In the genomic region with DNA sequence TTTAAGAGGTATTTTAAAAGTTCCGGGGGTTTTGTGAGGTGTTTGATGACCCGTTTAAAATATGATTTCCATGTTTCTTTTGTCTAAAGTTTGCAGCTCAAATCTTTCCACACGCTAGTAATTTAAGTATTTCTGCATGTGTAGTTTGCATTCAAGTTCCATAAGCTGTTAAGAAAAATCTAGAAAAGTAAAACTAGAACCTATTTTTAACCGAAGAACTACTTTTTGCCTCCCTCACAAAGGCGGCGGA, we compare ENCODE assay signal across 1 cellular context.
TF ChIP-seq lines count a peak whose summit lies in the region.

No MANE protein-coding gene starts in this region.

TF ChIP-seq in HepG2, 621 proteins besides CTCF, POLR2A, EP300 and RAD21 (continued from another document and continues in another):
- TF ChIP-seq, protein P1, sequence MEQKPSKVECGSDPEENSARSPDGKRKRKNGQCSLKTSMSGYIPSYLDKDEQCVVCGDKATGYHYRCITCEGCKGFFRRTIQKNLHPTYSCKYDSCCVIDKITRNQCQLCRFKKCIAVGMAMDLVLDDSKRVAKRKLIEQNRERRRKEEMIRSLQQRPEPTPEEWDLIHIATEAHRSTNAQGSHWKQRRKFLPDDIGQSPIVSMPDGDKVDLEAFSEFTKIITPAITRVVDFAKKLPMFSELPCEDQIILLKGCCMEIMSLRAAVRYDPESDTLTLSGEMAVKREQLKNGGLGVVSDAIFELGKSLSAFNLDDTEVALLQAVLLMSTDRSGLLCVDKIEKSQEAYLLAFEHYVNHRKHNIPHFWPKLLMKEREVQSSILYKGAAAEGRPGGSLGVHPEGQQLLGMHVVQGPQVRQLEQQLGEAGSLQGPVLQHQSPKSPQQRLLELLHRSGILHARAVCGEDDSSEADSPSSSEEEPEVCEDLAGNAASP (CRISPR knock-in tag; IDR thresholded peaks at IDR 0.05; ENCODE audit: borderline replicate concordance) = no peak
- no peak for TF ChIP-seq SP140L (CRISPR knock-in tag; IDR thresholded peaks at IDR 0.05; ENCODE audit: borderline replicate concordance)
- TF ChIP-seq HNF4G (IDR thresholded peaks at IDR 0.05; ENCODE audit: borderline replicate concordance, low read depth, low read length) = no peak
- no peak for TF ChIP-seq HNF4G (CRISPR knock-in tag; IDR thresholded peaks at IDR 0.05; ENCODE audit: borderline replicate concordance, low read depth)
- no peak for TF ChIP-seq MIER3 (CRISPR knock-in tag; IDR thresholded peaks at IDR 0.05; ENCODE audit: borderline replicate concordance)
- peak; percentile 57; the same call in 1 of the 2 replicates for TF ChIP-seq NCOR1 (IDR thresholded peaks at IDR 0.05; ENCODE audit: borderline replicate concordance, low read length)
- TF ChIP-seq ADNP (CRISPR knock-in tag; IDR thresholded peaks at IDR 0.05) = no peak
- TF ChIP-seq KMT2A (CRISPR knock-in tag; IDR thresholded peaks at IDR 0.05) = no peak
- no peak for TF ChIP-seq CHCHD3 (CRISPR knock-in tag; IDR thresholded peaks at IDR 0.05)
- TF ChIP-seq MED8 (CRISPR knock-in tag; IDR thresholded peaks at IDR 0.05; ENCODE audit: insufficient replicate concordance) = no peak
- TF ChIP-seq, protein P2, sequence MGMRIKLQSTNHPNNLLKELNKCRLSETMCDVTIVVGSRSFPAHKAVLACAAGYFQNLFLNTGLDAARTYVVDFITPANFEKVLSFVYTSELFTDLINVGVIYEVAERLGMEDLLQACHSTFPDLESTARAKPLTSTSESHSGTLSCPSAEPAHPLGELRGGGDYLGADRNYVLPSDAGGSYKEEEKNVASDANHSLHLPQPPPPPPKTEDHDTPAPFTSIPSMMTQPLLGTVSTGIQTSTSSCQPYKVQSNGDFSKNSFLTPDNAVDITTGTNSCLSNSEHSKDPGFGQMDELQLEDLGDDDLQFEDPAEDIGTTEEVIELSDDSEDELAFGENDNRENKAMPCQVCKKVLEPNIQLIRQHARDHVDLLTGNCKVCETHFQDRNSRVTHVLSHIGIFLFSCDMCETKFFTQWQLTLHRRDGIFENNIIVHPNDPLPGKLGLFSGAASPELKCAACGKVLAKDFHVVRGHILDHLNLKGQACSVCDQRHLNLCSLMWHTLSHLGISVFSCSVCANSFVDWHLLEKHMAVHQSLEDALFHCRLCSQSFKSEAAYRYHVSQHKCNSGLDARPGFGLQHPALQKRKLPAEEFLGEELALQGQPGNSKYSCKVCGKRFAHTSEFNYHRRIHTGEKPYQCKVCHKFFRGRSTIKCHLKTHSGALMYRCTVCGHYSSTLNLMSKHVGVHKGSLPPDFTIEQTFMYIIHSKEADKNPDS (CRISPR knock-in tag; IDR thresholded peaks at IDR 0.05) = no peak
- TF ChIP-seq, protein P3, sequence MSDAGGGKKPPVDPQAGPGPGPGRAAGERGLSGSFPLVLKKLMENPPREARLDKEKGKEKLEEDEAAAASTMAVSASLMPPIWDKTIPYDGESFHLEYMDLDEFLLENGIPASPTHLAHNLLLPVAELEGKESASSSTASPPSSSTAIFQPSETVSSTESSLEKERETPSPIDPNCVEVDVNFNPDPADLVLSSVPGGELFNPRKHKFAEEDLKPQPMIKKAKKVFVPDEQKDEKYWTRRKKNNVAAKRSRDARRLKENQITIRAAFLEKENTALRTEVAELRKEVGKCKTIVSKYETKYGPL (CRISPR knock-in tag; IDR thresholded peaks at IDR 0.05) = 0 out of 2 replicates have a peak, but pooled peaks have one; percentile 14
- TF ChIP-seq, protein P4, sequence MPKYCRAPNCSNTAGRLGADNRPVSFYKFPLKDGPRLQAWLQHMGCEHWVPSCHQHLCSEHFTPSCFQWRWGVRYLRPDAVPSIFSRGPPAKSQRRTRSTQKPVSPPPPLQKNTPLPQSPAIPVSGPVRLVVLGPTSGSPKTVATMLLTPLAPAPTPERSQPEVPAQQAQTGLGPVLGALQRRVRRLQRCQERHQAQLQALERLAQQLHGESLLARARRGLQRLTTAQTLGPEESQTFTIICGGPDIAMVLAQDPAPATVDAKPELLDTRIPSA (CRISPR knock-in tag; IDR thresholded peaks at IDR 0.05; ENCODE audit: borderline replicate concordance) = no peak
- TF ChIP-seq, protein P5, sequence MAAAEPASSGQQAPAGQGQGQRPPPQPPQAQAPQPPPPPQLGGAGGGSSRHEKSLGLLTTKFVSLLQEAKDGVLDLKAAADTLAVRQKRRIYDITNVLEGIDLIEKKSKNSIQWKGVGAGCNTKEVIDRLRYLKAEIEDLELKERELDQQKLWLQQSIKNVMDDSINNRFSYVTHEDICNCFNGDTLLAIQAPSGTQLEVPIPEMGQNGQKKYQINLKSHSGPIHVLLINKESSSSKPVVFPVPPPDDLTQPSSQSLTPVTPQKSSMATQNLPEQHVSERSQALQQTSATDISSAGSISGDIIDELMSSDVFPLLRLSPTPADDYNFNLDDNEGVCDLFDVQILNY (CRISPR knock-in tag; conservative IDR thresholded peaks at IDR 0.05) = no peak
- TF ChIP-seq, protein P6, sequence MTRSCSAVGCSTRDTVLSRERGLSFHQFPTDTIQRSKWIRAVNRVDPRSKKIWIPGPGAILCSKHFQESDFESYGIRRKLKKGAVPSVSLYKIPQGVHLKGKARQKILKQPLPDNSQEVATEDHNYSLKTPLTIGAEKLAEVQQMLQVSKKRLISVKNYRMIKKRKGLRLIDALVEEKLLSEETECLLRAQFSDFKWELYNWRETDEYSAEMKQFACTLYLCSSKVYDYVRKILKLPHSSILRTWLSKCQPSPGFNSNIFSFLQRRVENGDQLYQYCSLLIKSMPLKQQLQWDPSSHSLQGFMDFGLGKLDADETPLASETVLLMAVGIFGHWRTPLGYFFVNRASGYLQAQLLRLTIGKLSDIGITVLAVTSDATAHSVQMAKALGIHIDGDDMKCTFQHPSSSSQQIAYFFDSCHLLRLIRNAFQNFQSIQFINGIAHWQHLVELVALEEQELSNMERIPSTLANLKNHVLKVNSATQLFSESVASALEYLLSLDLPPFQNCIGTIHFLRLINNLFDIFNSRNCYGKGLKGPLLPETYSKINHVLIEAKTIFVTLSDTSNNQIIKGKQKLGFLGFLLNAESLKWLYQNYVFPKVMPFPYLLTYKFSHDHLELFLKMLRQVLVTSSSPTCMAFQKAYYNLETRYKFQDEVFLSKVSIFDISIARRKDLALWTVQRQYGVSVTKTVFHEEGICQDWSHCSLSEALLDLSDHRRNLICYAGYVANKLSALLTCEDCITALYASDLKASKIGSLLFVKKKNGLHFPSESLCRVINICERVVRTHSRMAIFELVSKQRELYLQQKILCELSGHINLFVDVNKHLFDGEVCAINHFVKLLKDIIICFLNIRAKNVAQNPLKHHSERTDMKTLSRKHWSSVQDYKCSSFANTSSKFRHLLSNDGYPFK (CRISPR knock-in tag; IDR thresholded peaks at IDR 0.05; ENCODE audit: borderline replicate concordance) = no peak
- TF ChIP-seq, protein P7, sequence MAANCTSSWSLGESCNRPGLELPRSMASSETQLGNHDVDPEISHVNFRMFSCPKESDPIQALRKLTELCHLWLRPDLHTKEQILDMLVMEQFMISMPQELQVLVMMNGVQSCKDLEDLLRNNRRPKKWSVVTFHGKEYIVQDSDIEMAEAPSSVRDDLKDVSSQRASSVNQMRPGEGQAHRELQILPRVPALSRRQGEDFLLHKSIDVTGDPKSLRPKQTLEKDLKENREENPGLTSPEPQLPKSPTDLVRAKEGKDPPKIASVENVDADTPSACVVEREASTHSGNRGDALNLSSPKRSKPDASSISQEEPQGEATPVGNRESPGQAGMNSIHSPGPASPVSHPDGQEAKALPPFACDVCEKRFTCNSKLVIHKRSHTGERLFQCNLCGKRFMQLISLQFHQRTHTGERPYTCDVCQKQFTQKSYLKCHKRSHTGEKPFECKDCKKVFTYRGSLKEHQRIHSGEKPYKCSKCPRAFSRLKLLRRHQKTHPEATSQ (CRISPR knock-in tag; IDR thresholded peaks at IDR 0.05; ENCODE audit: borderline replicate concordance) = no peak
- TF ChIP-seq, protein P8, sequence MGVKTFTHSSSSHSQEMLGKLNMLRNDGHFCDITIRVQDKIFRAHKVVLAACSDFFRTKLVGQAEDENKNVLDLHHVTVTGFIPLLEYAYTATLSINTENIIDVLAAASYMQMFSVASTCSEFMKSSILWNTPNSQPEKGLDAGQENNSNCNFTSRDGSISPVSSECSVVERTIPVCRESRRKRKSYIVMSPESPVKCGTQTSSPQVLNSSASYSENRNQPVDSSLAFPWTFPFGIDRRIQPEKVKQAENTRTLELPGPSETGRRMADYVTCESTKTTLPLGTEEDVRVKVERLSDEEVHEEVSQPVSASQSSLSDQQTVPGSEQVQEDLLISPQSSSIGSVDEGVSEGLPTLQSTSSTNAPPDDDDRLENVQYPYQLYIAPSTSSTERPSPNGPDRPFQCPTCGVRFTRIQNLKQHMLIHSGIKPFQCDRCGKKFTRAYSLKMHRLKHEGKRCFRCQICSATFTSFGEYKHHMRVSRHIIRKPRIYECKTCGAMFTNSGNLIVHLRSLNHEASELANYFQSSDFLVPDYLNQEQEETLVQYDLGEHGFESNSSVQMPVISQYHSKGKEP (CRISPR knock-in tag; IDR thresholded peaks at IDR 0.05) = no peak
- TF ChIP-seq YEATS4 (CRISPR knock-in tag; IDR thresholded peaks at IDR 0.05; ENCODE audit: borderline replicate concordance) = no peak
- 0 out of 2 replicates have a peak, but pooled peaks have one; percentile 49 for TF ChIP-seq MBD4 (IDR thresholded peaks at IDR 0.05; ENCODE audit: borderline replicate concordance, low read length)
- no peak for TF ChIP-seq ZNF30 (CRISPR knock-in tag; IDR thresholded peaks at IDR 0.05)
- TF ChIP-seq, protein P9, sequence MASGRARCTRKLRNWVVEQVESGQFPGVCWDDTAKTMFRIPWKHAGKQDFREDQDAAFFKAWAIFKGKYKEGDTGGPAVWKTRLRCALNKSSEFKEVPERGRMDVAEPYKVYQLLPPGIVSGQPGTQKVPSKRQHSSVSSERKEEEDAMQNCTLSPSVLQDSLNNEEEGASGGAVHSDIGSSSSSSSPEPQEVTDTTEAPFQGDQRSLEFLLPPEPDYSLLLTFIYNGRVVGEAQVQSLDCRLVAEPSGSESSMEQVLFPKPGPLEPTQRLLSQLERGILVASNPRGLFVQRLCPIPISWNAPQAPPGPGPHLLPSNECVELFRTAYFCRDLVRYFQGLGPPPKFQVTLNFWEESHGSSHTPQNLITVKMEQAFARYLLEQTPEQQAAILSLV (CRISPR knock-in tag; IDR thresholded peaks at IDR 0.05; ENCODE audit: borderline replicate concordance) = no peak
- no peak for TF ChIP-seq SRSF4 (IDR thresholded peaks at IDR 0.05; ENCODE audit: low read depth, low read length, poor library complexity, severe bottlenecking)
- TF ChIP-seq ZNF672 (CRISPR knock-in tag; IDR thresholded peaks at IDR 0.05) = no peak
- TF ChIP-seq ZNF460 (CRISPR knock-in tag; IDR thresholded peaks at IDR 0.05; ENCODE audit: borderline replicate concordance) = no peak
- no peak for TF ChIP-seq ZFP1 (CRISPR knock-in tag; IDR thresholded peaks at IDR 0.05)
- no peak for TF ChIP-seq CCDC6 (CRISPR knock-in tag; IDR thresholded peaks at IDR 0.05)
- TF ChIP-seq HOXA5 (CRISPR knock-in tag; IDR thresholded peaks at IDR 0.05) = 0 out of 2 replicates have a peak, but pooled peaks have one; percentile 62
- TF ChIP-seq DR1 (CRISPR knock-in tag; IDR thresholded peaks at IDR 0.05) = no peak
- no peak for TF ChIP-seq TOPORS (CRISPR knock-in tag; IDR thresholded peaks at IDR 0.05)
- TF ChIP-seq STAT5B (CRISPR knock-in tag; IDR thresholded peaks at IDR 0.05) = no peak
- no peak for TF ChIP-seq RXRA (CRISPR knock-in tag; IDR thresholded peaks at IDR 0.05)
- TF ChIP-seq TAF15 (IDR thresholded peaks at IDR 0.05; ENCODE audit: low read depth, low read length, poor library complexity, severe bottlenecking) = no peak
- no peak for TF ChIP-seq NFE2L1 (CRISPR knock-in tag; IDR thresholded peaks at IDR 0.05; ENCODE audit: borderline replicate concordance)
- TF ChIP-seq MAFF (IDR thresholded peaks at IDR 0.05; ENCODE audit: low read depth, low read length) = no peak
- no peak for TF ChIP-seq NFYB (CRISPR knock-in tag; IDR thresholded peaks at IDR 0.05)
- TF ChIP-seq ZBTB42 (CRISPR knock-in tag; IDR thresholded peaks at IDR 0.05) = no peak
- TF ChIP-seq PRPF4 (IDR thresholded peaks at IDR 0.05; ENCODE audit: low read depth, low read length, poor library complexity, severe bottlenecking) = no peak
- TF ChIP-seq, protein P10, sequence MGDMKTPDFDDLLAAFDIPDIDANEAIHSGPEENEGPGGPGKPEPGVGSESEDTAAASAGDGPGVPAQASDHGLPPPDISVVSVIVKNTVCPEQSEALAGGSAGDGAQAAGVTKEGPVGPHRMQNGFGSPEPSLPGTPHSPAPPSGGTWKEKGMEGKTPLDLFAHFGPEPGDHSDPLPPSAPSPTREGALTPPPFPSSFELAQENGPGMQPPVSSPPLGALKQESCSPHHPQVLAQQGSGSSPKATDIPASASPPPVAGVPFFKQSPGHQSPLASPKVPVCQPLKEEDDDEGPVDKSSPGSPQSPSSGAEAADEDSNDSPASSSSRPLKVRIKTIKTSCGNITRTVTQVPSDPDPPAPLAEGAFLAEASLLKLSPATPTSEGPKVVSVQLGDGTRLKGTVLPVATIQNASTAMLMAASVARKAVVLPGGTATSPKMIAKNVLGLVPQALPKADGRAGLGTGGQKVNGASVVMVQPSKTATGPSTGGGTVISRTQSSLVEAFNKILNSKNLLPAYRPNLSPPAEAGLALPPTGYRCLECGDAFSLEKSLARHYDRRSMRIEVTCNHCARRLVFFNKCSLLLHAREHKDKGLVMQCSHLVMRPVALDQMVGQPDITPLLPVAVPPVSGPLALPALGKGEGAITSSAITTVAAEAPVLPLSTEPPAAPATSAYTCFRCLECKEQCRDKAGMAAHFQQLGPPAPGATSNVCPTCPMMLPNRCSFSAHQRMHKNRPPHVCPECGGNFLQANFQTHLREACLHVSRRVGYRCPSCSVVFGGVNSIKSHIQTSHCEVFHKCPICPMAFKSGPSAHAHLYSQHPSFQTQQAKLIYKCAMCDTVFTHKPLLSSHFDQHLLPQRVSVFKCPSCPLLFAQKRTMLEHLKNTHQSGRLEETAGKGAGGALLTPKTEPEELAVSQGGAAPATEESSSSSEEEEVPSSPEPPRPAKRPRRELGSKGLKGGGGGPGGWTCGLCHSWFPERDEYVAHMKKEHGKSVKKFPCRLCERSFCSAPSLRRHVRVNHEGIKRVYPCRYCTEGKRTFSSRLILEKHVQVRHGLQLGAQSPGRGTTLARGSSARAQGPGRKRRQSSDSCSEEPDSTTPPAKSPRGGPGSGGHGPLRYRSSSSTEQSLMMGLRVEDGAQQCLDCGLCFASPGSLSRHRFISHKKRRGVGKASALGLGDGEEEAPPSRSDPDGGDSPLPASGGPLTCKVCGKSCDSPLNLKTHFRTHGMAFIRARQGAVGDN (CRISPR knock-in tag; IDR thresholded peaks at IDR 0.05) = no peak
- TF ChIP-seq RORA (CRISPR knock-in tag; IDR thresholded peaks at IDR 0.05) = 0 out of 2 replicates have a peak, but pooled peaks have one; percentile 9
- TF ChIP-seq NFRKB (IDR thresholded peaks at IDR 0.05) = no peak; the same call in 1 of the 2 replicates
- no peak for TF ChIP-seq ZNF777 (CRISPR knock-in tag; IDR thresholded peaks at IDR 0.05)
- TF ChIP-seq GABPB1 (CRISPR knock-in tag; IDR thresholded peaks at IDR 0.05) = no peak
- TF ChIP-seq, protein P11, sequence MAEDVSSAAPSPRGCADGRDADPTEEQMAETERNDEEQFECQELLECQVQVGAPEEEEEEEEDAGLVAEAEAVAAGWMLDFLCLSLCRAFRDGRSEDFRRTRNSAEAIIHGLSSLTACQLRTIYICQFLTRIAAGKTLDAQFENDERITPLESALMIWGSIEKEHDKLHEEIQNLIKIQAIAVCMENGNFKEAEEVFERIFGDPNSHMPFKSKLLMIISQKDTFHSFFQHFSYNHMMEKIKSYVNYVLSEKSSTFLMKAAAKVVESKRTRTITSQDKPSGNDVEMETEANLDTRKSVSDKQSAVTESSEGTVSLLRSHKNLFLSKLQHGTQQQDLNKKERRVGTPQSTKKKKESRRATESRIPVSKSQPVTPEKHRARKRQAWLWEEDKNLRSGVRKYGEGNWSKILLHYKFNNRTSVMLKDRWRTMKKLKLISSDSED (CRISPR knock-in tag; IDR thresholded peaks at IDR 0.05) = no peak
